In the genomic region with DNA sequence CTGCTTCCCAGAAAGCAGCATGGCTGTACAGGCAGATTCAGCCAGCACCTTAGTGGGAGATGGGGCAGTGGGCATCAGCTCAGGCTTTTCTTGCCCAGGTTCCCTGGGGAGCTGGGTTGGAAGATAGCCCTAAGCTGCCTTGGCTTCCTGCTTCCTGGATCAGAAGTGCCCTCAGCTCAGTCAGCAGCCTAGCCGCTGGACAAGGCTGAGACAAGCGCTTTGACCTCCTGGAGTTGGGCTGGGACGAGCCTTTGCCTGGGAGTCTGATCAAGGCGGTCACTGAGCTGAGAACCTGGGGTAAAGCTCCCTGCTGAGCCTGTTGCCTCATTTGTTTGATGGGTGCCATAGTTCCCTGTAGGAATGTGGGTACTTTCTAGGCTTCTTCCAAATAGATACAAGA, we compare ENCODE assay signal across 9 cellular contexts.
DNase-seq lines count a peak whose midpoint lies in the region; ATAC-seq and TF ChIP-seq lines count a peak whose summit lies in the region.
"Had no signal": no experiment of that assay in that cellular context is flagged by ENCODE, and none has a peak within 500 bp of the region (broad histone marks: within the 10 kb centered on the region; RNA-seq: fewer than 3 reads in every experiment).

No MANE protein-coding gene starts in this region.

- peak overlapping the region; percentile 36 for H3K4me2 ChIP-seq in Loucy (ENCODE audit: low read depth, low read length, poor library complexity, severe bottlenecking)

- no peak overlapping the region for H3K4me3 Mint-ChIP-seq in activated T-cell treated with anti-CD3 and anti-CD28 coated beads, Interleukin-2, amount 50 U/mL, for 4 hours
- no peak overlapping the region for H3K4me3 Mint-ChIP-seq in CD8-positive, alpha-beta memory T cell

- no peak overlapping the region for H3K27ac Mint-ChIP-seq in CD8-positive, alpha-beta memory T cell

- peaks cover 3% of the 10 kb centered on the region for H3K4me1 Mint-ChIP-seq in activated T-cell treated with anti-CD3 and anti-CD28 coated beads, Interleukin-2, amount 50 U/mL, for 4 hours (ENCODE audit: low read depth)
- peaks cover 0 to 7% (median 0%) of the 10 kb centered on the region in 3 donors for H3K4me1 Mint-ChIP-seq in CD8-positive, alpha-beta memory T cell

- no peaks in the 10 kb centered on the region for H3K36me3 Mint-ChIP-seq in activated T-cell treated with anti-CD3 and anti-CD28 coated beads, Interleukin-2, amount 50 U/mL, for 4 hours (ENCODE audit: insufficient read depth)
- no peaks in the 10 kb centered on the region for H3K36me3 Mint-ChIP-seq in CD8-positive, alpha-beta memory T cell

- POLR2A ChIA-PET in CD8-positive, alpha-beta memory T cell (lab: Charles Lee), result interaction anchor here (0.6 kb wide), 1 partner anchor 1898 kb away, joined by 4 read pairs; no protein-coding TSS in a partner anchor

- H3K79me2 ChIP-seq in Loucy (ENCODE audit: insufficient read depth, low read length), result no peaks in the 10 kb centered on the region

- no peak overlapping the region for H2AFZ ChIP-seq in Loucy (ENCODE audit: low read length)

- peak in 3 of 61 donors; percentile 8 to 49 (median 42) for DNase-seq in caudate nucleus (lab: John Stamatoyannopoulos, UW)
- DNase-seq in NCI-H524 treated with DMSO at 0.1 percent for 48 hours (lab: John Stamatoyannopoulos, UW), result no peak
- no peak for DNase-seq in activated T-cell treated with anti-CD3 and anti-CD28 coated beads, Interleukin-2, amount 50 U/mL, for 4 hours
- DNase-seq in CD8-positive, alpha-beta memory T cell, result no peak
- DNase-seq: activated T-cell treated with anti-CD3 and anti-CD28 coated beads for 4 hours had no signal

- H3K4me3 ChIP-seq in Loucy (ENCODE audit: low read length, poor library complexity, severe bottlenecking) (no peak overlapping the region), liver (ENCODE audit: low read depth in 1 of 3, low read length in 3 of 3) (no peak overlapping the region), subcutaneous abdominal adipose tissue (ENCODE audit: low read depth in 1 of 5, low read length in 5 of 5) (peak overlapping the region; percentile 1 to 53 (median 32))
- no peak overlapping the region for H3K4me3 ChIP-seq in CD8-positive, alpha-beta memory T cell (ENCODE audit: low read length)

- H3K36me3 ChIP-seq in Loucy (ENCODE audit: insufficient read depth, low read length) (no peaks in the 10 kb centered on the region), liver (ENCODE audit: control insufficient read depth in 4 of 4, insufficient read depth in 3 of 4, low read depth in 1 of 4, low read length in 3 of 4) (peaks cover 0 to 7% (median 3%) of the 10 kb centered on the region in 4 donors), subcutaneous abdominal adipose tissue (ENCODE audit: control insufficient read depth in 5 of 5, insufficient read depth in 5 of 5, low read length in 5 of 5) (peaks cover 0 to 20% (median 17%) of the 10 kb centered on the region in 5 donors)
- no peaks in the 10 kb centered on the region for H3K36me3 ChIP-seq in CD8-positive, alpha-beta memory T cell (ENCODE audit: insufficient read depth, low read length)

- H3F3A ChIP-seq in Loucy (ENCODE audit: low read depth), result no peaks in the 10 kb centered on the region

- H3K27ac ChIP-seq in caudate nucleus (ENCODE audit: low read depth, low read length) (peak overlapping the region; percentile 12), liver (ENCODE audit: low read depth in 1 of 2, low read length in 2 of 2) (peak overlapping the region; percentile 57 to 58), subcutaneous abdominal adipose tissue (ENCODE audit: low read depth, low read length) (peak overlapping the region; percentile 93)
- no peak overlapping the region for H3K27ac ChIP-seq in CD8-positive, alpha-beta memory T cell (ENCODE audit: low read depth, low read length)

- H3K9me3 ChIP-seq in Loucy (ENCODE audit: insufficient read depth, low read depth, low read length) (no peaks in the 10 kb centered on the region), liver (ENCODE audit: control insufficient read depth in 4 of 4, low read length in 3 of 4) (no peaks in the 10 kb centered on the region), subcutaneous abdominal adipose tissue (ENCODE audit: control insufficient read depth in 5 of 5, low read length in 5 of 5) (no peaks in the 10 kb centered on the region)
- no peaks in the 10 kb centered on the region for H3K9me3 ChIP-seq in CD8-positive, alpha-beta memory T cell (ENCODE audit: low read length)

- no peaks in the 10 kb centered on the region for H3K9me3 Mint-ChIP-seq in activated T-cell treated with anti-CD3 and anti-CD28 coated beads, Interleukin-2, amount 50 U/mL, for 4 hours
- H3K9me3 Mint-ChIP-seq in CD8-positive, alpha-beta memory T cell, result no peaks in the 10 kb centered on the region

- H3K27me3 ChIP-seq in Loucy (ENCODE audit: insufficient read depth, low read length, poor library complexity, severe bottlenecking), result no peaks in the 10 kb centered on the region
- H3K27me3 ChIP-seq in liver (ENCODE audit: control insufficient read depth in 4 of 4, insufficient read depth in 4 of 4, low read length in 3 of 4), result no peaks in the 10 kb centered on the region
- no peaks in the 10 kb centered on the region for H3K27me3 ChIP-seq in subcutaneous abdominal adipose tissue (ENCODE audit: control insufficient read depth in 5 of 5, insufficient read depth in 4 of 5, low read length in 5 of 5)
- H3K27me3 ChIP-seq in CD8-positive, alpha-beta memory T cell (ENCODE audit: insufficient read depth, low read length, poor library complexity, severe bottlenecking), result no peaks in the 10 kb centered on the region

- no peak for ATAC-seq in activated T-cell treated with anti-CD3 and anti-CD28 coated beads, Interleukin-2, amount 50 U/mL, for 4 hours
- no peak for ATAC-seq in HG02884 (IDR thresholded peaks at IDR 0.05; ENCODE audit: unreplicated experiment)

- no peak for TF ChIP-seq RAD21 in liver (IDR thresholded peaks at IDR 0.05)

- H3K4me1 ChIP-seq in Loucy (ENCODE audit: insufficient read depth, low read length, poor library complexity, severe bottlenecking) (peaks cover 34% of the 10 kb centered on the region), liver (ENCODE audit: control insufficient read depth in 4 of 4, insufficient read depth in 4 of 4, low read length in 3 of 4) (peaks cover 0 to 10% (median 3%) of the 10 kb centered on the region in 4 donors), subcutaneous abdominal adipose tissue (ENCODE audit: control insufficient read depth in 5 of 5, insufficient read depth in 5 of 5, low read length in 5 of 5) (peaks cover 22 to 67% (median 56%) of the 10 kb centered on the region in 5 donors)
- no peaks in the 10 kb centered on the region for H3K4me1 ChIP-seq in CD8-positive, alpha-beta memory T cell (ENCODE audit: insufficient read depth, low read length)

- CTCF ChIA-PET in CD8-positive, alpha-beta memory T cell (lab: Charles Lee), result no interaction called here

- peak overlapping the region; percentile 42 for H3K9ac ChIP-seq in Loucy (ENCODE audit: low read depth, low read length, poor library complexity, severe bottlenecking)
- H3K9ac ChIP-seq in liver (ENCODE audit: low read depth in 1 of 2, low read length in 2 of 2), result no peak overlapping the region
- H3K9ac ChIP-seq in subcutaneous abdominal adipose tissue (ENCODE audit: low read length in 5 of 5), result peak overlapping the region; percentile 44 to 73 (median 59)

- TF ChIP-seq CTCF in Loucy (conservative IDR thresholded peaks at IDR 0.05; ENCODE audit: low read length) (no peak), liver (IDR thresholded peaks at IDR 0.05; ENCODE audit: low read depth, low read length, missing input control) (no peak)

- H4K20me1 ChIP-seq in Loucy (ENCODE audit: insufficient read depth, low read length, poor library complexity, severe bottlenecking), result no peaks in the 10 kb centered on the region

- H3K9me2 ChIP-seq in Loucy (replicated peaks; ENCODE audit: low read depth, low read length), result no peaks in the 10 kb centered on the region

- no peaks in the 10 kb centered on the region for H3K27me3 Mint-ChIP-seq in activated T-cell treated with anti-CD3 and anti-CD28 coated beads, Interleukin-2, amount 50 U/mL, for 4 hours (ENCODE audit: low read depth)
- H3K27me3 Mint-ChIP-seq in CD8-positive, alpha-beta memory T cell, result peaks cover 0 to 5% of the 10 kb centered on the region in 2 donors

- 67% methylated on average over 4 of the region's 4 CpGs for WGBS in liver

TF ChIP-seq in liver, 16 proteins besides CTCF, POLR2A, EP300 and RAD21 (continues in another document):
- TF ChIP-seq JUND (IDR thresholded peaks at IDR 0.05) (no peak), RXRA (IDR thresholded peaks at IDR 0.05) (no peak)
- TF ChIP-seq, protein P1, sequence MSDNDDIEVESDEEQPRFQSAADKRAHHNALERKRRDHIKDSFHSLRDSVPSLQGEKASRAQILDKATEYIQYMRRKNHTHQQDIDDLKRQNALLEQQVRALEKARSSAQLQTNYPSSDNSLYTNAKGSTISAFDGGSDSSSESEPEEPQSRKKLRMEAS (IDR thresholded peaks at IDR 0.05), result no peak
- TF ChIP-seq, protein P2, sequence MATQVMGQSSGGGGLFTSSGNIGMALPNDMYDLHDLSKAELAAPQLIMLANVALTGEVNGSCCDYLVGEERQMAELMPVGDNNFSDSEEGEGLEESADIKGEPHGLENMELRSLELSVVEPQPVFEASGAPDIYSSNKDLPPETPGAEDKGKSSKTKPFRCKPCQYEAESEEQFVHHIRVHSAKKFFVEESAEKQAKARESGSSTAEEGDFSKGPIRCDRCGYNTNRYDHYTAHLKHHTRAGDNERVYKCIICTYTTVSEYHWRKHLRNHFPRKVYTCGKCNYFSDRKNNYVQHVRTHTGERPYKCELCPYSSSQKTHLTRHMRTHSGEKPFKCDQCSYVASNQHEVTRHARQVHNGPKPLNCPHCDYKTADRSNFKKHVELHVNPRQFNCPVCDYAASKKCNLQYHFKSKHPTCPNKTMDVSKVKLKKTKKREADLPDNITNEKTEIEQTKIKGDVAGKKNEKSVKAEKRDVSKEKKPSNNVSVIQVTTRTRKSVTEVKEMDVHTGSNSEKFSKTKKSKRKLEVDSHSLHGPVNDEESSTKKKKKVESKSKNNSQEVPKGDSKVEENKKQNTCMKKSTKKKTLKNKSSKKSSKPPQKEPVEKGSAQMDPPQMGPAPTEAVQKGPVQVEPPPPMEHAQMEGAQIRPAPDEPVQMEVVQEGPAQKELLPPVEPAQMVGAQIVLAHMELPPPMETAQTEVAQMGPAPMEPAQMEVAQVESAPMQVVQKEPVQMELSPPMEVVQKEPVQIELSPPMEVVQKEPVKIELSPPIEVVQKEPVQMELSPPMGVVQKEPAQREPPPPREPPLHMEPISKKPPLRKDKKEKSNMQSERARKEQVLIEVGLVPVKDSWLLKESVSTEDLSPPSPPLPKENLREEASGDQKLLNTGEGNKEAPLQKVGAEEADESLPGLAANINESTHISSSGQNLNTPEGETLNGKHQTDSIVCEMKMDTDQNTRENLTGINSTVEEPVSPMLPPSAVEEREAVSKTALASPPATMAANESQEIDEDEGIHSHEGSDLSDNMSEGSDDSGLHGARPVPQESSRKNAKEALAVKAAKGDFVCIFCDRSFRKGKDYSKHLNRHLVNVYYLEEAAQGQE (IDR thresholded peaks at IDR 0.05), result no peak

Comparison
In these comparisons a context has a peak if more than half of its experiments do, and no peak if none do; other contexts are left out.
1. H3K4me3 ChIP-seq: peak in subcutaneous abdominal adipose tissue (5 of 5); none in Loucy (single experiment), liver (0 of 3) and CD8-positive, alpha-beta memory T cell (single experiment).
2. H3K9ac ChIP-seq: peak in Loucy (single experiment) and subcutaneous abdominal adipose tissue (5 of 5); none in liver (0 of 2).